ENCODE assay signal across 35 cellular contexts in the genomic region with DNA sequence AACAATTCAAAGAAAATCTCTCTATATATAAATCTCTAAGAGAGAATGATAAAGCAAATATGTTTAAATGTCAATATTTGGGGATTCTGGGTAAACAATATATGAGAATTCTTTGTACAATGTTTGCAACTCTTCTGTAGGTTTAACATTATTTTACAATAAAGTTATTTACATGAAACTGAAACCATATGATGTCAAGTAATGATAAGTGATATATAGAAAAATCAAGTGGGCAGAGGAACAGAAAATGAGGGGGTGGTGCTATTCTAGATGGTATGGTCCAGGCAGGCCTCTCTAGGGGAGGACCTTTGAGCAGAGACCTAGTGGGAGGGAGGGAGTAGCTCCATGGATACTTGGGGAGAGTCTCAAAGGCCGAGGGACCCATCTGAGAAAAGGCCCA. TPM values are rescaled to one million over a fixed set of nuclear protein-coding genes. Genes with fewer than 3 reads are reported as not detected.
"Had no signal": no experiment of that assay in that cellular context is flagged by ENCODE, and none has a peak within 500 bp of the region (broad histone marks: within the 10 kb centered on the region; RNA-seq: fewer than 3 reads in every experiment).

No MANE protein-coding gene starts in this region.

- H3K27ac ChIP-seq: colonic mucosa, epithelial cell of prostate, esophagus squamous epithelium, gastrocnemius medialis, heart right ventricle, lower lobe of right lung had no signal

- H3K4me3 ChIP-seq: colonic mucosa, esophagus squamous epithelium, gastrocnemius medialis, heart right ventricle, lower lobe of right lung, mucosa of descending colon had no signal

- H3K9me3 ChIP-seq: colonic mucosa, esophagus squamous epithelium, gastrocnemius medialis, lower lobe of right lung, mucosa of descending colon had no signal

- H3K4me1 ChIP-seq: colonic mucosa, esophagus squamous epithelium, gastrocnemius medialis, heart right ventricle, lower lobe of right lung had no signal

- H3K36me3 ChIP-seq: colonic mucosa, esophagus squamous epithelium, gastrocnemius medialis, heart right ventricle, lower lobe of right lung had no signal

- FAIRE-seq: endometrium, islet of Langerhans, keratinocyte had no signal

- ATAC-seq: effector memory CD8-positive, alpha-beta T cell; esophagus mucosa; gastrocnemius medialis; heart right ventricle; left colon; left lobe of liver; left ventricle myocardium superior; lower lobe of right lung; mucosa of descending colon; naive thymus-derived CD8-positive, alpha-beta T cell had no signal

- H3K27me3 ChIP-seq: gastrocnemius medialis had no signal

- DNase-seq: colonic mucosa; cortex of kidney; effector CD8-positive, alpha-beta T cell; effector memory CD8-positive, alpha-beta T cell; endodermal cell; erythroblast; esophagus squamous epithelium; foreskin fibroblast; foreskin melanocyte; gastrocnemius medialis; glutamatergic neuron; head of caudate nucleus; heart right ventricle; hippocampal formation; left colon; left ventricle myocardium superior; lower lobe of right lung; mesenchymal stem cell; mucosa of descending colon; naive B cell; naive thymus-derived CD8-positive, alpha-beta T cell had no signal

RNA-seq across cellular contexts. Expression of a gene that starts 16.4 kb away (rescaled TPM):
- total RNA-seq: colonic mucosa; dermis microvascular lymphatic vessel endothelial cell; endodermal cell; esophagus mucosa; esophagus squamous epithelium; gastrocnemius medialis; glomerular endothelial cell; heart right ventricle; kidney epithelial cell; left colon; left lobe of liver; left ventricle myocardium superior; lower leg skin; lower lobe of right lung; lung microvascular endothelial cell; mesenteric fat pad; mesothelial cell of epicardium; mucosa of descending colon; myocyte; naive thymus-derived CD8-positive, alpha-beta T cell had no signal
- polyA plus RNA-seq: heart right ventricle; keratinocyte; naive thymus-derived CD8-positive, alpha-beta T cell had no signal
